23 cellular contexts compared by ENCODE assay signal in the genomic region with DNA sequence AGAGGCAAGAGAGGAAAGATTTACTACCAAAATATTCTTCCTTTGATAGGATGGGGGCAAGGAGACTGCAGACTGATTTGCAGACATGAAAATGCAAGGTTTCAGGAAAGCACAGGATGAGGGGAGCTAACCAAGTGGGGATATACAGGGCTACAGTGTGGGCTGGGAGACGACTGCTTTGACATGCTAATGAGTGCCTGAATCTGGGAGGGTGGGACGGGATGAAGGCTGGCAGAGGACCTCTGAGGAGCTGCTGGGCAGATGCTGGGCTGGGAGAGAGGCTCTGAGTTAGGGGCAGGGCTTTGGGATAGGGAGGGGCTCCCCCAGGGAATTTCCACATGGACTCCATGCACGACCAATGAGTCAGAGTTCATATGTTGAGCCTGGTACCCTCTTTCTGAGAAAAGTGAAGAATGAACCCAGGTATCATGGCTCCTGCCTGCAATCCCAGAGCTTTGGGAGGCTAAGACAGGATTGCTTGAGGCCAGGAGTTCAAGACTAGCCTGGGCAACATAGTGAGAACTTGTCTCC. TPM values are rescaled to one million over a fixed set of nuclear protein-coding genes. Genes with fewer than 3 reads are reported as not detected.
DNase-seq lines count a peak whose midpoint lies in the region; ATAC-seq and TF ChIP-seq lines count a peak whose summit lies in the region.
"Had no signal": no experiment of that assay in that cellular context is flagged by ENCODE, and none has a peak within 500 bp of the region (broad histone marks: within the 10 kb centered on the region; RNA-seq: fewer than 3 reads in every experiment).

No MANE protein-coding gene starts in this region.

- H3K4me1 Mint-ChIP-seq in glutamatergic neuron (ENCODE audit: low read depth, unreplicated experiment) = peaks cover 42% of the 10 kb centered on the region
- H3K4me1 Mint-ChIP-seq: CD14-positive monocyte had no signal

- no peak for ATAC-seq in upper lobe of left lung (ENCODE audit: low FRiP score in 2 of 2)
- ATAC-seq in HG02852 (IDR thresholded peaks at IDR 0.05; ENCODE audit: unreplicated experiment) = no peak
- ATAC-seq: T-cell had no signal

- peaks cover 7% of the 10 kb centered on the region for H3K9me3 Mint-ChIP-seq in glutamatergic neuron (ENCODE audit: unreplicated experiment)
- H3K9me3 Mint-ChIP-seq: HFFc6, T-cell had no signal

- H3K36me3 ChIP-seq in upper lobe of left lung = no peaks in the 10 kb centered on the region
- H3K36me3 ChIP-seq: BE2C, MG63 had no signal

- peak overlapping the region; percentile 17 for H3K4me3 Mint-ChIP-seq in glutamatergic neuron (ENCODE audit: unreplicated experiment)
- H3K4me3 Mint-ChIP-seq: CD14-positive monocyte; CD8-positive, alpha-beta memory T cell; HFFc6; T-cell had no signal

- H3K9me3 ChIP-seq in upper lobe of left lung = no peaks in the 10 kb centered on the region
- H3K9me3 ChIP-seq: BE2C, MG63, SK-N-SH had no signal

- no peak overlapping the region for H3K4me3 ChIP-seq in upper lobe of left lung
- H3K4me3 ChIP-seq: MG63 had no signal

- POLR2A ChIA-PET in RWPE1 (lab: Yijun Ruan, JAX; ENCODE audit: low non-redundant PET) = no interaction called here

- no peak overlapping the region for H3K27ac Mint-ChIP-seq in glutamatergic neuron (ENCODE audit: unreplicated experiment)
- H3K27ac Mint-ChIP-seq: CD8-positive, alpha-beta memory T cell; HFFc6; T-cell had no signal

- H3K27me3 Mint-ChIP-seq in glutamatergic neuron (ENCODE audit: unreplicated experiment) = peaks cover 8% of the 10 kb centered on the region

- H3K27ac ChIP-seq in RWPE1 = no peak overlapping the region
- H3K27ac ChIP-seq in upper lobe of left lung = no peak overlapping the region

- H3K4me1 ChIP-seq in upper lobe of left lung = peaks cover 0 to 2% (median under 1%) of the 10 kb centered on the region in 4 donors

- no peak for TF ChIP-seq EP300 in upper lobe of left lung (IDR thresholded peaks at IDR 0.05)

- no peaks in the 10 kb centered on the region for H3K36me3 Mint-ChIP-seq in glutamatergic neuron (ENCODE audit: unreplicated experiment)
- H3K36me3 Mint-ChIP-seq: CD14-positive monocyte had no signal

- CTCF ChIA-PET in RWPE1 (lab: Yijun Ruan, JAX) = no interaction called here

- H3K27me3 ChIP-seq in upper lobe of left lung = peaks cover 0 to 2% (median under 1%) of the 10 kb centered on the region in 4 donors
- H3K27me3 ChIP-seq: BE2C had no signal

- no peak for TF ChIP-seq POLR2A in upper lobe of left lung (IDR thresholded peaks at IDR 0.05)

- TF ChIP-seq CTCF in RWPE1 (conservative IDR thresholded peaks at IDR 0.05; ENCODE audit: low read depth) (no peak), glutamatergic neuron (IDR thresholded peaks at IDR 0.05; ENCODE audit: partially characterized antibody, unreplicated experiment) (no peak), upper lobe of left lung (IDR thresholded peaks at IDR 0.05) (no peak)

- WGBS in upper lobe of left lung, 2 donors = 2 to 18% methylated on average over 3 of the region's 3 CpGs

- DNase-seq in DMS53 (lab: John Stamatoyannopoulos, UW) (peak; percentile 19), DMS53 treated with DMSO at 0.1 percent for 48 hours (lab: John Stamatoyannopoulos, UW; ENCODE audit: unreplicated experiment) (no peak), RWPE1 (ENCODE audit: low spot score) (peak; percentile 34), glutamatergic neuron (no peak), DMS 273 treated with DMSO at 0.1 percent for 48 hours (lab: John Stamatoyannopoulos, UW) (no peak), pons (ENCODE audit: low spot score) (no peak), upper lobe of left lung (no peak)
- DNase-seq: ACHN; BE2C; Calu3; CD8-positive, alpha-beta memory T cell; HFFc6; IMR-90; KG1; MG63; NCI-H1105 treated with DMSO at 0.1 percent for 48 hours; NCI-H2029; NCI-H748 treated with DMSO at 0.1 percent for 48 hours; SK-N-SH; T-cell had no signal

RNA-seq across cellular contexts. Expression of a gene that starts 4.9 kb away (rescaled TPM):
- total RNA-seq in glutamatergic neuron (ENCODE audit: unreplicated experiment) (162 TPM), upper lobe of left lung (under 1 TPM in 2 of 6 donors, not detected in 4; 0.15 to 0.20 TPM)
- total RNA-seq: Calu3; CD8-positive, alpha-beta memory T cell; H4; HFFc6; IMR-90; T-cell had no signal

Comparison
In these comparisons a context has a peak if more than half of its experiments do, and no peak if none do; other contexts are left out.
1. DNase-seq: peak in DMS53 (single experiment) and RWPE1 (single experiment); none in DMS53 treated with DMSO at 0.1 percent for 48 hours (single experiment), glutamatergic neuron (single experiment), DMS 273 treated with DMSO at 0.1 percent for 48 hours (single experiment), pons (single experiment) and upper lobe of left lung (0 of 2).
2. RNA of a gene that starts 4.9 kb away (total RNA-seq): 162 TPM in glutamatergic neuron (single experiment); 0.15 to 0.20 TPM in upper lobe of left lung; every median in the first group is over 100 times any median in the second.